11 cellular contexts compared by ENCODE assay signal in genomic region chr9:83935276-83935890, GRCh38. TPM values are rescaled to one million over a fixed set of nuclear protein-coding genes. Genes with fewer than 3 reads are reported as not detected.
DNase-seq lines count a peak whose midpoint lies in the region; ATAC-seq and TF ChIP-seq lines count a peak whose summit lies in the region.
"Had no signal": no experiment of that assay in that cellular context is flagged by ENCODE, and none has a peak within 500 bp of the region (broad histone marks: within the 10 kb centered on the region; RNA-seq: fewer than 3 reads in every experiment).

No MANE protein-coding gene starts in this region.

- POLR2A ChIA-PET in OCI-LY7 (lab: Charles Lee) = no interaction called here

- H3K79me2 ChIP-seq in OCI-LY7 (ENCODE audit: insufficient read depth, low read depth, low read length) = no peaks in the 10 kb centered on the region

- TF ChIP-seq EP300 in stomach (IDR thresholded peaks at IDR 0.05) = no peak

- peaks cover 22% of the 10 kb centered on the region for H3K36me3 Mint-ChIP-seq in activated T-helper 17 cell treated with anti-CD3 and anti-CD28 coated beads, Interleukin-2, amount 50 U/mL, for 72 hours (ENCODE audit: low read depth)

- DNase-seq in NCI-H2107 treated with DMSO at 0.1 percent for 48 hours (lab: John Stamatoyannopoulos, UW; ENCODE audit: unreplicated experiment) = peak; percentile 61
- no peak for DNase-seq in NCI-H2107 (lab: John Stamatoyannopoulos, UW)
- peak; percentile 41 to 77 for DNase-seq in SJCRH30
- DNase-seq in fibroblast of mammary gland (ENCODE audit: low read depth) = peak; percentile 85
- peak; percentile 36 for DNase-seq in stomach
- DNase-seq in OCI-LY7 (ENCODE audit: low spot score) = no peak
- DNase-seq: activated CD8-positive, alpha-beta memory T cell treated with anti-CD3 and anti-CD28 coated beads, Interleukin-2, amount 50 U/mL, for 4 hours; dorsolateral prefrontal cortex; lower lobe of right lung had no signal

- CTCF ChIA-PET in OCI-LY7 (lab: Charles Lee; ENCODE audit: unreplicated experiment) = no interaction called here

- intact Hi-C loops in stomach (cut with DNase I; ENCODE audit: low total_unique reads) (loop anchor here (5.0 kb wide), 1 partner anchor 322 kb away; no protein-coding TSS in a partner anchor), OCI-LY7 (cut with micrococcal nuclease; ENCODE audit: unreplicated experiment) (no loop called here)

- no peaks in the 10 kb centered on the region for H3K27me3 Mint-ChIP-seq in activated T-helper 17 cell treated with anti-CD3 and anti-CD28 coated beads, Interleukin-2, amount 50 U/mL, for 72 hours

- H4K20me1 ChIP-seq in OCI-LY7 (ENCODE audit: insufficient read depth, low read length) = no peaks in the 10 kb centered on the region

- H3K4me3 ChIP-seq in SJCRH30 = no peak overlapping the region
- no peak overlapping the region for H3K4me3 ChIP-seq in fibroblast of mammary gland (ENCODE audit: control insufficient read depth, low read depth, low read length)
- H3K4me3 ChIP-seq in stomach = no peak overlapping the region
- no peak overlapping the region for H3K4me3 ChIP-seq in OCI-LY7 (ENCODE audit: low read depth, low read length, poor library complexity, severe bottlenecking)
- H3K4me3 ChIP-seq: dorsolateral prefrontal cortex, lower lobe of right lung had no signal

- H3K4me2 ChIP-seq in OCI-LY7 (ENCODE audit: low read length) = no peak overlapping the region

- no peaks in the 10 kb centered on the region for H3K9me2 ChIP-seq in OCI-LY7 (ENCODE audit: insufficient read depth, low read length)

- no peaks in the 10 kb centered on the region for H3K9me3 Mint-ChIP-seq in activated T-helper 17 cell treated with anti-CD3 and anti-CD28 coated beads, Interleukin-2, amount 50 U/mL, for 72 hours

- H3K4me3 Mint-ChIP-seq in activated T-helper 17 cell treated with anti-CD3 and anti-CD28 coated beads, Interleukin-2, amount 50 U/mL, for 72 hours = no peak overlapping the region

- no peak for ATAC-seq in activated T-helper 17 cell treated with anti-CD3 and anti-CD28 coated beads, Interleukin-2, amount 50 U/mL, for 72 hours (replicated peaks)
- no peak for ATAC-seq in GM19035 (IDR thresholded peaks at IDR 0.05; ENCODE audit: unreplicated experiment)

- WGBS in stomach, 5 donors = 36 to 62% (median 48%) methylated on average over 3 of the region's 3 CpGs

- H3K4me1 ChIP-seq in SJCRH30 = peaks cover 11% of the 10 kb centered on the region
- peaks cover 8 to 18% (median 15%) of the 10 kb centered on the region in 4 donors for H3K4me1 ChIP-seq in stomach
- H3K4me1 ChIP-seq in OCI-LY7 (ENCODE audit: insufficient read depth, low read length, poor library complexity, severe bottlenecking) = no peaks in the 10 kb centered on the region

- no peaks in the 10 kb centered on the region for H3K36me3 ChIP-seq in SJCRH30
- H3K36me3 ChIP-seq in stomach = peaks cover 5 to 20% (median 17%) of the 10 kb centered on the region in 4 donors
- no peaks in the 10 kb centered on the region; the same call in 1 of the 2 replicates for H3K36me3 ChIP-seq in OCI-LY7 (ENCODE audit: insufficient read depth, low read length)

- BruUV-seq in OCI-LY7 (replicated peaks; lab: Mats Ljungman, UMichigan) = no TSS peak

- TF ChIP-seq POLR2A in stomach (IDR thresholded peaks at IDR 0.05) = no peak

- H3K4me1 Mint-ChIP-seq in activated T-helper 17 cell treated with anti-CD3 and anti-CD28 coated beads, Interleukin-2, amount 50 U/mL, for 72 hours = no peaks in the 10 kb centered on the region

- no peak overlapping the region for H2AFZ ChIP-seq in OCI-LY7 (ENCODE audit: low read length)

- H3K27ac ChIP-seq in SJCRH30 (no peak overlapping the region), stomach (peak overlapping the region in 4 of 5 donors; percentile 39 to 77 (median 54)), OCI-LY7 (ENCODE audit: low read depth, low read length, poor library complexity, severe bottlenecking) (no peak overlapping the region)
- H3K27ac ChIP-seq: dorsolateral prefrontal cortex, lower lobe of right lung had no signal

- H3K27me3 ChIP-seq in SJCRH30 (no peaks in the 10 kb centered on the region), stomach (no peaks in the 10 kb centered on the region)
- H3K27me3 ChIP-seq: dorsolateral prefrontal cortex had no signal

- no peak for TF ChIP-seq CTCF in fibroblast of mammary gland (conservative IDR thresholded peaks at IDR 0.05; ENCODE audit: control insufficient read depth, insufficient read depth, low read depth, low read length)
- no peak for TF ChIP-seq CTCF in stomach (IDR thresholded peaks at IDR 0.05)
- no peak for TF ChIP-seq CTCF in OCI-LY7 (conservative IDR thresholded peaks at IDR 0.05; ENCODE audit: low read length)

- H3K27ac Mint-ChIP-seq in activated T-helper 17 cell treated with anti-CD3 and anti-CD28 coated beads, Interleukin-2, amount 50 U/mL, for 72 hours = no peak overlapping the region

- no peaks in the 10 kb centered on the region for H3K9me3 ChIP-seq in SJCRH30 (replicated peaks)
- no peaks in the 10 kb centered on the region for H3K9me3 ChIP-seq in stomach
- no peaks in the 10 kb centered on the region for H3K9me3 ChIP-seq in OCI-LY7 (ENCODE audit: low read length)
- H3K9me3 ChIP-seq: lower lobe of right lung had no signal

RNA-seq across cellular contexts. Expression of gene KIF27, which starts 14.2 kb away (rescaled TPM):
- 2.0 and 3.9 TPM in 2 replicates for total RNA-seq in SJCRH30 (2014; rRNA removed; shearing (Covaris generic))
- 10 to 100 TPM in 2 of 5 donors, 1 to 10 TPM in 3; 1.8 to 21.0 (median 6.7) TPM for total RNA-seq in stomach
- under 1 TPM; 0.46 to 0.78 (median 0.50) TPM for polyA plus RNA-seq in stomach
- 1 to 10 TPM; 2.6 to 3.1 TPM for total RNA-seq in activated T-helper 17 cell treated with anti-CD3 and anti-CD28 coated beads, Interleukin-2, amount 50 U/mL, for 72 hours
- 5.6 and 6.0 TPM in 2 replicates for total RNA-seq in OCI-LY7 (2014; rRNA removed; shearing (Covaris generic))
- 7.3 and 9.1 TPM in 2 replicates for total RNA-seq in OCI-LY7 (2022)

RNA-seq across cellular contexts. Expression of gene HNRNPK, which starts 44.6 kb away (rescaled TPM):
- total RNA-seq in SJCRH30 (2014; rRNA removed; shearing (Covaris generic)) = 1,096 and 1,200 TPM in 2 replicates
- total RNA-seq in stomach (100 to 1,000 TPM; 164 to 835 (median 275) TPM), OCI-LY7 (2022) (768 and 787 TPM in 2 replicates)
- polyA plus RNA-seq in stomach = 100 to 1,000 TPM; 188 to 267 (median 224) TPM
- 100 to 1,000 TPM; 542 to 767 TPM for total RNA-seq in activated T-helper 17 cell treated with anti-CD3 and anti-CD28 coated beads, Interleukin-2, amount 50 U/mL, for 72 hours
- 592 and 700 TPM in 2 replicates for total RNA-seq in OCI-LY7 (2014; rRNA removed; shearing (Covaris generic))

RNA-seq across cellular contexts. Expression of gene RMI1, which starts 45.2 kb away (rescaled TPM):
- total RNA-seq in SJCRH30 (2014; rRNA removed; shearing (Covaris generic)) = 10.9 and 11.1 TPM in 2 replicates
- 10 to 100 TPM in 2 of 5 donors, 1 to 10 TPM in 1, not detected in 2; 5.2 to 20.5 (median 15.1) TPM for total RNA-seq in stomach
- 1 to 10 TPM; 3.2 to 5.0 (median 3.3) TPM for polyA plus RNA-seq in stomach
- total RNA-seq in activated T-helper 17 cell treated with anti-CD3 and anti-CD28 coated beads, Interleukin-2, amount 50 U/mL, for 72 hours = 10 to 100 TPM; 17.6 to 25.1 TPM
- 10.0 and 16.7 TPM in 2 replicates for total RNA-seq in OCI-LY7 (2014; rRNA removed; shearing (Covaris generic))
- 44.3 and 46.2 TPM in 2 replicates for total RNA-seq in OCI-LY7 (2022)

Comparison
In these comparisons a context has a peak if more than half of its experiments do, and no peak if none do; other contexts are left out.
1. DNase-seq: peak in NCI-H2107 treated with DMSO at 0.1 percent for 48 hours (single experiment), SJCRH30 (2 of 2), fibroblast of mammary gland (single experiment) and stomach (single experiment); none in NCI-H2107 (single experiment) and OCI-LY7 (single experiment).
2. H3K27ac ChIP-seq: peak in stomach (4 of 5); none in SJCRH30 (single experiment) and OCI-LY7 (single experiment).